ENCODE assay signal across 14 cellular contexts in the genomic region with DNA sequence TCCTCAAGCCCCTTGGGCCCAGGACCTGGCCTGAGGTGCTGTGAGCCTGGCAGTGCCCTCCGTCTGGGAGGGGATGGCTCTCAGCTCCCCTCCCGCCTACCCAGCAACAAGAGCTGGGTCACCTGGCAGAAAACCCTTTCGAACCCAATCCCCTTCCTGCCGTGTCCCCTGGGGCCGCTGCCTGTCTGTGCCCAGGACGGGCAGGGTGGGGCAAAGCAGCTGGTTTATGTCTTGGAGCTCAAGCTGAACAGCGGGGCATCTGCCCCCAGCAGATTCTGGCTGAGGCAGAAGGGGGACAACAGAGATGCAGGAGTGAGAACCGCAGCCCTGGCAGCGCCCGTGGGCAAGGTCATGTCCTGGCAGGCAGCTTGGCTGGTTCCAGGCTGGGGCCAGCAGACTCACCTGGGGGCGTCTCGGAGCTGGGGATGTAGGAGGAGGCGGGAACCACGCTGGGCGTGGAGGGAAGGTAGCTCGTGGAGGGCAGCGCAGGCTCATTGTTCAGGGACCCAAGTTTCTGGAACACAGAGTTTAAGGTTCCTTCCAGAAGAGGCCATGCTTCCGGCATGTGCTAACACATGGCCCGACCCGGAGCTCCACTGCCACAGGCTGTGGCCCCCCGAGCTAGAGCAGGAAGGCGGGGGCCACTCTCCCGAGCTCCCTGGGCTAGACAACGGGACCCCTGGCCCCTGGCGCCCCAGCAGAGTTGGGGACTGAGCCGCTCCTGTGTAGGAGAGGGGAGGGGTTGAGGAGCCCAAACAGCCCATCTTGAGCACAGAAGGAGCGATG. TPM values are rescaled to one million over a fixed set of nuclear protein-coding genes. Genes with fewer than 3 reads are reported as not detected.
DNase-seq lines count a peak whose midpoint lies in the region; ATAC-seq and TF ChIP-seq lines count a peak whose summit lies in the region.
"Had no signal": no experiment of that assay in that cellular context is flagged by ENCODE, and none has a peak within 500 bp of the region (broad histone marks: within the 10 kb centered on the region; RNA-seq: fewer than 3 reads in every experiment).

No MANE protein-coding gene starts in this region.

- no peak overlapping the region for H3K9ac ChIP-seq in SK-N-MC (ENCODE audit: insufficient read length)
- H3K9ac ChIP-seq: parathyroid adenoma had no signal

- intact Hi-C loops in natural killer cell (cut with micrococcal nuclease) = no loop called here
- intact Hi-C loops in upper lobe of right lung (cut with DNase I) = no loop called here

- peaks cover 64% of the 10 kb centered on the region for H3K36me3 ChIP-seq in SK-N-MC (ENCODE audit: insufficient read depth, low read length)
- peaks cover 93% of the 10 kb centered on the region for H3K36me3 ChIP-seq in upper lobe of right lung

- H3K36me3 Mint-ChIP-seq in natural killer cell treated with Interleukin-12 subunit alpha and Interleukin-12 subunit beta and Interleukin-15 and Interleukin-18, amount 100 ng/mL, for 72 hours = peaks cover 5% of the 10 kb centered on the region
- no peaks in the 10 kb centered on the region for H3K36me3 Mint-ChIP-seq in natural killer cell

- no peak overlapping the region for H3K4me3 ChIP-seq in SK-N-MC
- H3K4me3 ChIP-seq in upper lobe of right lung = no peak overlapping the region
- H3K4me3 ChIP-seq: HAP-1, SJSA1 had no signal

- peak in 1 of 2 donors; percentile 15 for ATAC-seq in natural killer cell treated with Interleukin-12 subunit alpha and Interleukin-12 subunit beta and Interleukin-15 and Interleukin-18, amount 100 ng/mL, for 72 hours
- no peak for ATAC-seq in natural killer cell
- peak; percentile 5 for ATAC-seq in left lobe of liver
- ATAC-seq in upper lobe of right lung = no peak

- H3K9me3 Mint-ChIP-seq in natural killer cell treated with Interleukin-12 subunit alpha and Interleukin-12 subunit beta and Interleukin-15 and Interleukin-18, amount 100 ng/mL, for 72 hours = no peaks in the 10 kb centered on the region
- H3K9me3 Mint-ChIP-seq in natural killer cell = no peaks in the 10 kb centered on the region

- no peak overlapping the region for H3K4me3 Mint-ChIP-seq in natural killer cell treated with Interleukin-12 subunit alpha and Interleukin-12 subunit beta and Interleukin-15 and Interleukin-18, amount 100 ng/mL, for 72 hours
- no peak overlapping the region for H3K4me3 Mint-ChIP-seq in natural killer cell

- POLR2A ChIA-PET in GM10248 (lab: Yijun Ruan, JAX) = no interaction called here

- TF ChIP-seq CTCF in natural killer cell (IDR thresholded peaks at IDR 0.05) (no peak), upper lobe of right lung (IDR thresholded peaks at IDR 0.05) (no peak), GM10248 (IDR thresholded peaks at IDR 0.05; ENCODE audit: control extremely low read depth, extremely low read depth, low read depth, missing control alignments) (no peak)

- H3K4me1 Mint-ChIP-seq in natural killer cell treated with Interleukin-12 subunit alpha and Interleukin-12 subunit beta and Interleukin-15 and Interleukin-18, amount 100 ng/mL, for 72 hours (ENCODE audit: low read depth in 2 of 2) = peaks cover 0 to 7% of the 10 kb centered on the region in 2 donors
- H3K4me1 Mint-ChIP-seq in natural killer cell = peaks cover 5 to 9% of the 10 kb centered on the region in 2 donors

- no peak overlapping the region for H3K27ac Mint-ChIP-seq in natural killer cell treated with Interleukin-12 subunit alpha and Interleukin-12 subunit beta and Interleukin-15 and Interleukin-18, amount 100 ng/mL, for 72 hours
- no peak overlapping the region for H3K27ac Mint-ChIP-seq in natural killer cell

- H3K27me3 ChIP-seq in upper lobe of right lung = no peaks in the 10 kb centered on the region
- H3K27me3 ChIP-seq: BE2C, SJSA1 had no signal

- no peaks in the 10 kb centered on the region for H3K9me3 ChIP-seq in SK-N-MC (ENCODE audit: low read depth, low read length)
- H3K9me3 ChIP-seq in upper lobe of right lung = no peaks in the 10 kb centered on the region
- H3K9me3 ChIP-seq: BE2C, HAP-1, SJSA1 had no signal

- peak overlapping the region; percentile 42 for H3K27ac ChIP-seq in SK-N-MC
- H3K27ac ChIP-seq in upper lobe of right lung = no peak overlapping the region
- H3K27ac ChIP-seq: parathyroid adenoma, SJSA1 had no signal

- no peaks in the 10 kb centered on the region for H3K27me3 Mint-ChIP-seq in natural killer cell treated with Interleukin-12 subunit alpha and Interleukin-12 subunit beta and Interleukin-15 and Interleukin-18, amount 100 ng/mL, for 72 hours
- no peaks in the 10 kb centered on the region for H3K27me3 Mint-ChIP-seq in natural killer cell (ENCODE audit: low read depth in 2 of 2)

- CTCF ChIA-PET in GM10248 (lab: Yijun Ruan, JAX) = interaction anchor here (1.0 to 1.5 kb wide), 2 partner anchors 11 to 174 kb away, joined by 3 read pairs; no protein-coding TSS in a partner anchor

- no peaks in the 10 kb centered on the region for H3K4me1 ChIP-seq in upper lobe of right lung
- H3K4me1 ChIP-seq: HAP-1, parathyroid adenoma, SJSA1 had no signal

- DNase-seq in natural killer cell treated with Interleukin-12 subunit alpha and Interleukin-12 subunit beta and Interleukin-15 and Interleukin-18, amount 100 ng/mL, for 72 hours (ENCODE audit: low spot score) = peak; percentile 60
- DNase-seq in natural killer cell (no peak), SK-N-MC (ENCODE audit: low read depth, low spot score) (no peak), left lobe of liver (ENCODE audit: low spot score) (no peak), upper lobe of right lung (peak; percentile 59), midbrain (lab: John Stamatoyannopoulos, UW) (no peak), GM19238 (ENCODE audit: insufficient read length, low spot score) (no peak), GM10248 (ENCODE audit: extremely low spot score) (no peak)
- DNase-seq: DMS53, MV-4-11 had no signal

RNA-seq across cellular contexts. Expression of gene NELFA, which starts 24.2 kb away (rescaled TPM):
- 10 to 100 TPM; 29.6 to 59.3 TPM for total RNA-seq in natural killer cell treated with Interleukin-12 subunit alpha and Interleukin-12 subunit beta and Interleukin-15 and Interleukin-18, amount 100 ng/mL, for 72 hours
- total RNA-seq in natural killer cell = 10 to 100 TPM; 38.7 to 47.6 (median 46.0) TPM
- total RNA-seq in left lobe of liver = 11.2 TPM
- 22.7 TPM for total RNA-seq in upper lobe of right lung

Comparison
In these comparisons a context has a peak if more than half of its experiments do, and no peak if none do; other contexts are left out.
1. DNase-seq: peak in natural killer cell treated with Interleukin-12 subunit alpha and Interleukin-12 subunit beta and Interleukin-15 and Interleukin-18, amount 100 ng/mL, for 72 hours (single experiment) and upper lobe of right lung (single experiment); none in natural killer cell (single experiment), SK-N-MC (single experiment), left lobe of liver (single experiment), midbrain (single experiment), GM19238 (single experiment) and GM10248 (single experiment).